In genomic region chr16:88119881-88120280, GRCh38 we compare ENCODE assay signal across 18 cellular contexts.
"Had no signal": no experiment of that assay in that cellular context is flagged by ENCODE, and none has a peak within 500 bp of the region (broad histone marks: within the 10 kb centered on the region; RNA-seq: fewer than 3 reads in every experiment).

No MANE protein-coding gene starts in this region.

- H3K9me3 ChIP-seq: colonic mucosa, esophagus squamous epithelium, sigmoid colon, spleen, stomach, testis, upper lobe of right lung had no signal

- DNase-seq: activated CD4-positive, alpha-beta T cell treated with anti-CD3 and anti-CD28 coated beads for 4 hours; activated CD8-positive, alpha-beta T cell treated with anti-CD3 and anti-CD28 coated beads for 36 hours; activated effector memory CD4-positive, alpha-beta T cell treated with Interleukin-2 at 50 U/mL for 16 hours; activated naive CD4-positive, alpha-beta T cell treated with anti-CD3 and anti-CD28 coated beads, Interleukin-2, amount 50 U/mL, for 16 hours; activated T-cell treated with anti-CD3 and anti-CD28 coated beads, Interleukin-2, amount 50 U/mL, for 4 hours; colonic mucosa; esophagus squamous epithelium; hypothalamus; kidney glomerular epithelial cell; occipital lobe; spleen; stomach; T-helper 2 cell; testis; upper lobe of right lung had no signal

- H3K4me3 Mint-ChIP-seq: activated CD8-positive, alpha-beta T cell treated with anti-CD3 and anti-CD28 coated beads for 36 hours; activated T-cell treated with anti-CD3 and anti-CD28 coated beads, Interleukin-2, amount 50 U/mL, for 4 hours; WTC11 had no signal

- H3K27ac Mint-ChIP-seq: activated CD8-positive, alpha-beta T cell treated with anti-CD3 and anti-CD28 coated beads for 36 hours had no signal

- H3K9me3 Mint-ChIP-seq: activated CD8-positive, alpha-beta T cell treated with anti-CD3 and anti-CD28 coated beads for 36 hours; nephron had no signal

- H3K36me3 Mint-ChIP-seq: WTC11 had no signal

- H3K27me3 Mint-ChIP-seq: activated CD8-positive, alpha-beta T cell treated with anti-CD3 and anti-CD28 coated beads for 36 hours had no signal

- H3K4me3 ChIP-seq: colonic mucosa, esophagus squamous epithelium, sigmoid colon, spleen, stomach, testis, upper lobe of right lung had no signal

- H3K27me3 ChIP-seq: colonic mucosa, testis, upper lobe of right lung had no signal

- H3K27ac ChIP-seq: colonic mucosa, spleen, testis had no signal
